13 cellular contexts compared by ENCODE assay signal in the genomic region with DNA sequence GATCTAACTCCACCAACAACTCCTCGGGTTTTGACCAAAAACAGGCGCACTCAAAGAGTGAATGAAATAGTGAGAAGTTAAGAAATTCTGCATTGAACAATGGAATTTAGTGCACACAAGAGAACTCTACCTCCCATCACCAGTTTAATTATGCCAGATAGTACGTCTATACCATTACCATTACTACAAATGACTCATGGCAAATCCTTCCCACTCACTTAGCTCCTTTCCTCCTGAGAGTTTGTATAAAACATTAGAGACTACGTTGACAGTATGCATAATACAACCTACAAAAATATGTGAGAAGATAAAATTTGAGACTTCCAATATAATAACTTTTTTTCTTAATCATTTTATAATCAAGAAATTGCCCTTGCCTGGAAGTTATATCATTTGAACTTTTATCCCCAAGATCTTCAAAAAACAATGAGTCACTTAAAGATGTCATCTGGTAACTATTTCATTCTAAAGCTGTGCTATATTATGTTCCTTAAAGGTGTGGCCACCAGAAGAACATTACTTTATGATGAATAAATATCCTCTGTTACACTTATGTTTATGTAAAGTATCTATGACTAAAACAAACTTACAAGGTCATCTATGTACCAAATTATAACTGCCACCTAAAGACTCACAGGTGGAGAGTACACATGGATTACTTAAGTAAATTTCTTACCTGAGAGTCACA.
A peak's percentile ranks its signal among the peaks of the same experiment; 100 is the strongest.
DNase-seq lines count a peak whose midpoint lies in the region; TF ChIP-seq lines count a peak whose summit lies in the region.
"Had no signal": no experiment of that assay in that cellular context is flagged by ENCODE, and none has a peak within 500 bp of the region (broad histone marks: within the 10 kb centered on the region; RNA-seq: fewer than 3 reads in every experiment).

No MANE protein-coding gene starts in this region.

- no peaks in the 10 kb centered on the region for H3K27me3 Mint-ChIP-seq in activated T-cell treated with anti-CD3 and anti-CD28 coated beads, Interleukin-2, amount 50 U/mL, for 24 hours
- H3K27me3 Mint-ChIP-seq in chondrocyte (ENCODE audit: low read depth): no peaks in the 10 kb centered on the region

- TF ChIP-seq POLR2A in adrenal gland (IDR thresholded peaks at IDR 0.05): no peak

- H3K4me3 Mint-ChIP-seq in activated T-cell treated with anti-CD3 and anti-CD28 coated beads, Interleukin-2, amount 50 U/mL, for 24 hours: no peak overlapping the region
- no peak overlapping the region for H3K4me3 Mint-ChIP-seq in chondrocyte (ENCODE audit: unreplicated experiment)
- H3K4me3 Mint-ChIP-seq: mesothelial cell of epicardium had no signal

- DNase-seq in activated T-cell treated with anti-CD3 and anti-CD28 coated beads, Interleukin-2, amount 50 U/mL, for 24 hours: no peak
- DNase-seq in activated T-cell treated with anti-CD3 and anti-CD28 coated beads, Interleukin-2, amount 50 U/mL, for 48 hours: no peak
- DNase-seq in LoVo (ENCODE audit: low spot score): peak; percentile 52
- DNase-seq in brain microvascular endothelial cell: no peak
- DNase-seq in renal cortical epithelial cell (ENCODE audit: low read depth): peak; percentile 49
- no peak for DNase-seq in NCI-H774 (lab: John Stamatoyannopoulos, UW)
- DNase-seq in adrenal gland: no peak
- DNase-seq in chondrocyte (ENCODE audit: low spot score): no peak
- DNase-seq: Caco-2, NCI-H1092 treated with DMSO at 0.1 percent for 48 hours, NCI-H446 treated with DMSO at 0.1 percent for 48 hours, RPMI8226 had no signal

- H3K4me1 ChIP-seq in adrenal gland (replicated peaks in 1 of 2): peaks cover 0 to 13% of the 10 kb centered on the region in 2 donors
- H3K4me1 ChIP-seq: Caco-2 had no signal

- H3K9me3 Mint-ChIP-seq in activated T-cell treated with anti-CD3 and anti-CD28 coated beads, Interleukin-2, amount 50 U/mL, for 24 hours: peaks cover 15% of the 10 kb centered on the region
- H3K9me3 Mint-ChIP-seq in chondrocyte (ENCODE audit: low read depth): no peaks in the 10 kb centered on the region

- peak overlapping the region; percentile 87 for H3K27ac Mint-ChIP-seq in activated T-cell treated with anti-CD3 and anti-CD28 coated beads, Interleukin-2, amount 50 U/mL, for 24 hours
- H3K27ac Mint-ChIP-seq in chondrocyte (ENCODE audit: unreplicated experiment): no peak overlapping the region
- H3K27ac Mint-ChIP-seq: mesothelial cell of epicardium had no signal

- peak overlapping the region; percentile 57 for H3K27ac ChIP-seq in brain microvascular endothelial cell
- H3K27ac ChIP-seq in adrenal gland: no peak overlapping the region

- intact Hi-C loops in adrenal gland (cut with DNase I): no loop called here

- in situ Hi-C loops in brain microvascular endothelial cell (cut with HindIII; ENCODE audit: low pct_ligation_motif_present, low sequenced_read_pairs): no loop called here

- H3K4me1 Mint-ChIP-seq in activated T-cell treated with anti-CD3 and anti-CD28 coated beads, Interleukin-2, amount 50 U/mL, for 24 hours (ENCODE audit: low read depth): peaks cover 91% of the 10 kb centered on the region
- peaks cover 42% of the 10 kb centered on the region for H3K4me1 Mint-ChIP-seq in chondrocyte (ENCODE audit: low read depth)

- H3K4me3 ChIP-seq in brain microvascular endothelial cell (ENCODE audit: low read depth, low read length): no peak overlapping the region
- no peak overlapping the region for H3K4me3 ChIP-seq in adrenal gland

- H3K36me3 ChIP-seq in brain microvascular endothelial cell (replicated peaks) (no peaks in the 10 kb centered on the region), adrenal gland (replicated peaks in 1 of 2) (no peaks in the 10 kb centered on the region)

- WGBS in adrenal gland, 4 donors: 76 to 85% (median 81%) methylated on average over 4 of the region's 4 CpGs

- H3K27me3 ChIP-seq in brain microvascular endothelial cell (replicated peaks) (no peaks in the 10 kb centered on the region), adrenal gland (no peaks in the 10 kb centered on the region)

- H3K9me3 ChIP-seq in adrenal gland (replicated peaks in 1 of 3): no peaks in the 10 kb centered on the region
- H3K9me3 ChIP-seq: Caco-2 had no signal

- TF ChIP-seq CTCF in brain microvascular endothelial cell (IDR thresholded peaks at IDR 0.05; ENCODE audit: low read depth, low read length, missing control alignments) (no peak), adrenal gland (IDR thresholded peaks at IDR 0.05) (no peak), chondrocyte (IDR thresholded peaks at IDR 0.05) (no peak)

- peaks cover 13% of the 10 kb centered on the region for H3K36me3 Mint-ChIP-seq in activated T-cell treated with anti-CD3 and anti-CD28 coated beads, Interleukin-2, amount 50 U/mL, for 24 hours (ENCODE audit: low read depth)
- no peaks in the 10 kb centered on the region for H3K36me3 Mint-ChIP-seq in chondrocyte (ENCODE audit: low read depth)
- H3K36me3 Mint-ChIP-seq: mesothelial cell of epicardium had no signal

Comparison
In these comparisons a context has a peak if more than half of its experiments do, and no peak if none do; other contexts are left out.
1. DNase-seq: peak in LoVo (single experiment) and renal cortical epithelial cell (single experiment); none in activated T-cell treated with anti-CD3 and anti-CD28 coated beads, Interleukin-2, amount 50 U/mL, for 24 hours (single experiment), activated T-cell treated with anti-CD3 and anti-CD28 coated beads, Interleukin-2, amount 50 U/mL, for 48 hours (0 of 2), brain microvascular endothelial cell (single experiment), NCI-H774 (single experiment), adrenal gland (0 of 7) and chondrocyte (single experiment).